ENCODE assay signal across 8 cellular contexts in genomic region chr3:196287405-196288140, GRCh38. TPM values are rescaled to one million over a fixed set of nuclear protein-coding genes. Genes with fewer than 3 reads are reported as not detected.
DNase-seq lines count a peak whose midpoint lies in the region; ATAC-seq and TF ChIP-seq lines count a peak whose summit lies in the region.

Gene PCYT1A, minus strand, starts transcription at chr3:196287726. Its CDS starts 17,195 bp downstream, at chr3:196270531.

- no peaks in the 10 kb centered on the region for H3K27me3 Mint-ChIP-seq in activated B cell treated with CpG ODN at 0.5 μM for 24 hours
- H3K27me3 Mint-ChIP-seq in immature natural killer cell (ENCODE audit: low read depth in 3 of 3): peaks cover 0 to 14% (median 4%) of the 10 kb centered on the region in 3 donors

- H3K4me1 Mint-ChIP-seq in activated B cell treated with CpG ODN at 0.5 μM for 24 hours (peaks cover 66% of the 10 kb centered on the region), immature natural killer cell (peaks cover 49 to 52% of the 10 kb centered on the region in 2 donors)

- no peaks in the 10 kb centered on the region for H3K9me3 ChIP-seq in smooth muscle cell (replicated peaks; ENCODE audit: low read depth)

- H2AFZ ChIP-seq in ACC112 (ENCODE audit: low read length, unreplicated experiment): peak within 1 kb of the TSS; percentile 62
- peak within 1 kb of the TSS; percentile 76 for H2AFZ ChIP-seq in smooth muscle cell (ENCODE audit: low read depth)

- H3K9me3 Mint-ChIP-seq in activated B cell treated with CpG ODN at 0.5 μM for 24 hours (no peaks in the 10 kb centered on the region), immature natural killer cell (no peaks in the 10 kb centered on the region)

- H3K9ac ChIP-seq in smooth muscle cell (ENCODE audit: low read depth): peak within 1 kb of the TSS; percentile 84

- H3K79me2 ChIP-seq in ACC112 (ENCODE audit: control insufficient read depth, insufficient read depth, low read length, unreplicated experiment): peaks cover 48% of the 10 kb centered on the region
- H3K79me2 ChIP-seq in smooth muscle cell (ENCODE audit: low read depth): peaks cover 48% of the 10 kb centered on the region

- no peaks in the 10 kb centered on the region for H3K27me3 ChIP-seq in ACC112 (ENCODE audit: insufficient read depth, low read length)
- H3K27me3 ChIP-seq in smooth muscle cell (ENCODE audit: low read depth): no peaks in the 10 kb centered on the region

- TF ChIP-seq CTCF in activated B cell treated with CpG ODN at 0.5 μM for 24 hours (IDR thresholded peaks at IDR 0.05) (no peak), smooth muscle cell (IDR thresholded peaks at IDR 0.05; ENCODE audit: borderline replicate concordance, insufficient read depth, poor library complexity, severe bottlenecking) (no peak)

- peak; percentile 94 for DNase-seq in NCI-H2227 treated with DMSO at 0.1 percent for 48 hours (lab: John Stamatoyannopoulos, UW)
- peak; percentile 68 for DNase-seq in activated B cell treated with CpG ODN at 0.5 μM for 24 hours
- peak; percentile 25 to 95 (median 83) for DNase-seq in caudate nucleus (lab: John Stamatoyannopoulos, UW)
- peak; percentile 78 to 81 (median 79) for DNase-seq in immature natural killer cell
- peak; percentile 48 for DNase-seq in smooth muscle cell (lab: John Stamatoyannopoulos, UW; ENCODE audit: unreplicated experiment)

- H3K4me1 ChIP-seq in ACC112 (ENCODE audit: control insufficient read depth, insufficient read depth, low read length, unreplicated experiment) (peaks cover 33% of the 10 kb centered on the region), smooth muscle cell (ENCODE audit: low read depth) (peaks cover 9% of the 10 kb centered on the region)

- peak within 1 kb of the TSS; percentile 93 for H3K4me3 ChIP-seq in ACC112 (ENCODE audit: low read depth, low read length)
- peak within 1 kb of the TSS; percentile 83 for H3K4me3 ChIP-seq in smooth muscle cell

- intact Hi-C loops in activated B cell treated with CpG ODN at 0.5 μM for 24 hours (cut with micrococcal nuclease): loop anchor here (1.0 kb wide), 3 partner anchors 31 to 205 kb away; partner anchors contain the start of genes DYNLT2B, TFRC and UBXN7

- peak within 1 kb of the TSS; percentile 98 for H3K4me3 Mint-ChIP-seq in activated B cell treated with CpG ODN at 0.5 μM for 24 hours
- peak within 1 kb of the TSS; percentile 93 to 100 (median 97) for H3K4me3 Mint-ChIP-seq in immature natural killer cell

- under 1% methylated on average over 60 of the region's 60 CpGs for WGBS in smooth muscle cell (ENCODE audit: low lambda C conversion rate)

- H3K36me3 ChIP-seq in ACC112 (ENCODE audit: insufficient read depth, low read length) (no peaks in the 10 kb centered on the region), smooth muscle cell (ENCODE audit: low read depth) (no peaks in the 10 kb centered on the region)

- H3K27ac Mint-ChIP-seq in activated B cell treated with CpG ODN at 0.5 μM for 24 hours (peak within 1 kb of the TSS; percentile 97), immature natural killer cell (peak within 1 kb of the TSS; percentile 97 to 99 (median 98))

- peak within 1 kb of the TSS; percentile 89 for H3K4me2 ChIP-seq in smooth muscle cell

- peaks cover 9% of the 10 kb centered on the region for H3F3A ChIP-seq in smooth muscle cell (ENCODE audit: low read depth)

- POLR2A ChIA-PET in activated B cell treated with CpG ODN at 0.5 μM for 24 hours (lab: Charles Lee): interaction anchor here (0.6 to 1.5 kb wide), 9 partner anchors 9 to 453 kb away, joined by 3 to 5 read pairs (median 4); partner anchors contain the start of gene RNF168

- H4K20me1 ChIP-seq in smooth muscle cell (ENCODE audit: low read depth): peaks cover 31% of the 10 kb centered on the region

- ATAC-seq in GM18907 (IDR thresholded peaks at IDR 0.05; ENCODE audit: unreplicated experiment) (peak; percentile 82), HG03139 (IDR thresholded peaks at IDR 0.05; ENCODE audit: unreplicated experiment) (peak; percentile 79), activated B cell treated with CpG ODN at 0.5 μM for 24 hours (ENCODE audit: low read depth) (peak; percentile 78)

- peak within 1 kb of the TSS; percentile 81 for H3K27ac ChIP-seq in ACC112 (ENCODE audit: low read depth, low read length)
- peak within 1 kb of the TSS; percentile 72 for H3K27ac ChIP-seq in caudate nucleus (ENCODE audit: low read depth, low read length)
- peak within 1 kb of the TSS; percentile 87 for H3K27ac ChIP-seq in smooth muscle cell (ENCODE audit: low read depth)

- H3K36me3 Mint-ChIP-seq in activated B cell treated with CpG ODN at 0.5 μM for 24 hours (ENCODE audit: low read depth) (peaks cover 8% of the 10 kb centered on the region), immature natural killer cell (peaks cover 0 to 3% (median 0%) of the 10 kb centered on the region in 3 donors)

- CTCF ChIA-PET in activated B cell treated with CpG ODN at 0.5 μM for 24 hours (lab: Charles Lee): no interaction called here

RNA-seq across cellular contexts. Expression of gene PCYT1A, which starts in this region (rescaled TPM):
- total RNA-seq in activated B cell treated with CpG ODN at 0.5 μM for 24 hours (54.6 and 58.8 TPM in 2 replicates), smooth muscle cell (58.3 and 68.3 TPM in 2 replicates)
- polyA plus RNA-seq in immature natural killer cell (10 to 100 TPM; 19.4 to 38.3 (median 32.0) TPM), smooth muscle cell (19.7 and 23.1 TPM in 2 replicates)

Comparison
In these comparisons a context has a peak if more than half of its experiments do, and no peak if none do; other contexts are left out.
1. Peak in every context shown above with its lines: DNase-seq, ATAC-seq, H3K4me3 ChIP-seq and H3K27ac ChIP-seq.